8 cellular contexts compared by ENCODE assay signal in the genomic region with DNA sequence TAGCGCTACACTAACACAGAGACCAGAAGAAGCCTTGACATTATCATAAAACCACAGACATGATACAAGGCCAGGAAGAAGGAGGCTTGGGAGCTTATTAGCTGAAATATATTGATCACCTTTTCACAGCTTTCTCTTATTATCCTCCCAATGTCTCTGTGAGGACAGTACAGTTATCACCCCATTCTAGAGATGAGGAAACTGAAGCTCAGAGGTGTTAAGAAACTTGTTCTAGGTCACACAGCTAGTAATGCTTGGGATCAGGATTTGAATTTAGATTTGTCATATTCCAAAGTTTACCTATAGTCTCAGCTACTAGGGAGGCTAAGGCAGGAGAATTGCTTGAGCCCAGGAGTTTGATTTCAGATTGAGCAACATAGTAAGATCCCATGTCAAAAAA.
"Had no signal": no experiment of that assay in that cellular context is flagged by ENCODE, and none has a peak within 500 bp of the region (broad histone marks: within the 10 kb centered on the region; RNA-seq: fewer than 3 reads in every experiment).

No MANE protein-coding gene starts in this region.

- H3K4me3 Mint-ChIP-seq: H9 had no signal

- H2AFZ ChIP-seq: GM23248 had no signal

- H3K27ac ChIP-seq: GM23248 had no signal

- DNase-seq: GM23248, H9, HCEC 1CT, IMR-90, KBM-7 had no signal

- H3K9ac ChIP-seq: GM23248 had no signal

- H3K4me3 ChIP-seq: GM23248 had no signal

- FAIRE-seq: H1, H54, HTR-8/SVneo had no signal
